In the genomic region with DNA sequence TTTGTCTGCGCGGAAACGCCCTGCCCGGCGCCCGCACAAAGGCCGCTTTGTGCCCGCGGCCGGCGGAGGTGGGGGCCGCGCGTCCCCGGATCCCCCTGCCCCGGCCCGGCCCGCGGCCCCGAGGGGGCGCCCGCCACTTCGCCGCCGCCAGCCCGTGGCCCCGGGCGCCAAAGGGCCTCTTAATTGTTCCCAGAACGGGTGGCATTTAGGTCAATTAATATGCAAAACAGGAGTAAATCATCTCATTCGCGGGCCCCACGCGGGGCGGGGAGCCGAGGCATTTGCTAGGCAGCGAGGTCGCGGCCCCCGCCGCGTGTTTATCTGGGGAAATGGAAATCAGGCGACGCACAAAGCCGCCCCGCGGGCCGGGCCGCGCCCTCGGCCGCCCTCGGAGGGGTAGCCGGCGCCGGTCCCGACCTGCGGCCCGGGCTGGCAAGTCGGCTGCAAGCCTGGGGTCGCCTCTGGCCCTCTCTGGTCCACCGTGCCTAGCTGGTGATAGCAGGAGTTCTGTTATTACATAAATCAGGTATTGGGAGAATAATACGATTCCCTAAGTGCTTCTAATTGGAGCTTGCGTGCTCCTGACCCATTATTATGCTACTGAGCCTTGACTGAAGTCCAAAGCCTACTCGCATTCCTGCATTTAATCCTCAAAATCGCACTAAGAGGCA, we compare ENCODE assay signal across 15 cellular contexts.
DNase-seq lines count a peak whose midpoint lies in the region; TF ChIP-seq lines count a peak whose summit lies in the region.
"Had no signal": no experiment of that assay in that cellular context is flagged by ENCODE, and none has a peak within 500 bp of the region (broad histone marks: within the 10 kb centered on the region; RNA-seq: fewer than 3 reads in every experiment).

No MANE protein-coding gene starts in this region.

- H3K79me2 ChIP-seq in neural cell (replicated peaks; ENCODE audit: insufficient read depth, low read length) (no peaks in the 10 kb centered on the region), PC-9 (ENCODE audit: low read depth) (no peaks in the 10 kb centered on the region)

- H3K4me2 ChIP-seq in BLaER1 treated with 17β-estradiol and CSF1 and Interleukin-3, amounts not matched to agents 10 nM and 100 nM = peak overlapping the region; percentile 82 to 96 (median 90)
- H3K4me2 ChIP-seq in neural cell (ENCODE audit: low read length) (no peak overlapping the region), PC-9 (no peak overlapping the region)

- peak overlapping the region; percentile 20 to 68 (median 58); a peak in 18 of 22 replicates for H3K9ac ChIP-seq in BLaER1 treated with 17β-estradiol and CSF1 and Interleukin-3, amounts not matched to agents 10 nM and 100 nM
- no peak overlapping the region for H3K9ac ChIP-seq in neural cell (ENCODE audit: low read length)

- H3F3A ChIP-seq in neural cell (ENCODE audit: insufficient read depth, low read length, poor library complexity, severe bottlenecking) (no peaks in the 10 kb centered on the region), PC-9 (ENCODE audit: insufficient read depth, low read depth) (peaks cover 8% of the 10 kb centered on the region)

- H3K4me1 ChIP-seq in BLaER1 treated with 17β-estradiol and CSF1 and Interleukin-3, amounts not matched to agents 10 nM and 100 nM = peaks cover 14 to 38% (median 25%) of the 10 kb centered on the region in 10 experiments; a peak in 19 of 20 replicates
- peaks cover 11% of the 10 kb centered on the region for H3K4me1 ChIP-seq in left ventricle myocardium inferior
- peaks cover 17% of the 10 kb centered on the region for H3K4me1 ChIP-seq in PC-9 (replicated peaks; ENCODE audit: insufficient read depth)
- no peaks in the 10 kb centered on the region for H3K4me1 ChIP-seq in SJCRH30
- H3K4me1 ChIP-seq: gastrocnemius medialis had no signal

- H2AFZ ChIP-seq in neural cell (ENCODE audit: low read depth, low read length) = no peak overlapping the region
- H2AFZ ChIP-seq in PC-9 = no peak overlapping the region

- DNase-seq in NCI-H526 treated with DMSO at 0.1 percent for 48 hours (lab: John Stamatoyannopoulos, UW) = peak; percentile 38
- DNase-seq in left ventricle myocardium inferior = no peak
- DNase-seq in NCI-H82 (lab: John Stamatoyannopoulos, UW) = no peak
- no peak for DNase-seq in PC-9
- no peak for DNase-seq in HCEC 1CT
- no peak for DNase-seq in SJCRH30
- DNase-seq: activated CD4-positive, alpha-beta memory T cell treated with anti-CD3 and anti-CD28 coated beads, Interleukin-2, amount 10 ng/mL, durations not matched to agents 7 days and 5 days; DND-41; effector memory CD8-positive, alpha-beta T cell; gastrocnemius medialis; naive thymus-derived CD8-positive, alpha-beta T cell; NCI-H2227 treated with DMSO at 0.1 percent for 48 hours; tibial artery had no signal

- CTCF ChIA-PET in PC-9 (lab: Charles Lee) = no interaction called here

- H3K27ac ChIP-seq in BLaER1 treated with 17β-estradiol and CSF1 and Interleukin-3, amounts not matched to agents 10 nM and 100 nM = peak overlapping the region in 7 of 11 experiments; percentile 27 to 51 (median 45); a peak in 9 of 22 replicates
- H3K27ac ChIP-seq in left ventricle myocardium inferior (replicated peaks) (no peak overlapping the region), neural cell (ENCODE audit: low read length) (no peak overlapping the region), PC-9 (no peak overlapping the region), SJCRH30 (no peak overlapping the region)
- H3K27ac ChIP-seq: gastrocnemius medialis, tibial artery had no signal

- peaks cover 15 to 36% (median 25%) of the 10 kb centered on the region in 11 experiments; a peak in 21 of 22 replicates for H3K9me3 ChIP-seq in BLaER1 treated with 17β-estradiol and CSF1 and Interleukin-3, amounts not matched to agents 10 nM and 100 nM (replicated peaks in 1 of 11)
- peaks cover 15% of the 10 kb centered on the region for H3K9me3 ChIP-seq in left ventricle myocardium inferior (replicated peaks)
- H3K9me3 ChIP-seq in neural cell (ENCODE audit: low read length) = peaks cover 4% of the 10 kb centered on the region
- H3K9me3 ChIP-seq in PC-9 (ENCODE audit: insufficient read depth, low read depth) = peaks cover 14% of the 10 kb centered on the region
- H3K9me3 ChIP-seq in SJCRH30 (replicated peaks) = no peaks in the 10 kb centered on the region
- H3K9me3 ChIP-seq: gastrocnemius medialis, tibial artery had no signal

- TF ChIP-seq RAD21 in neural cell (conservative IDR thresholded peaks at IDR 0.05) = no peak

- peak overlapping the region; percentile 20 to 64 (median 48) for H3K4me3 ChIP-seq in BLaER1 treated with 17β-estradiol and CSF1 and Interleukin-3, amounts not matched to agents 10 nM and 100 nM
- peak overlapping the region; percentile 50 for H3K4me3 ChIP-seq in left ventricle myocardium inferior
- peak overlapping the region; percentile 41 for H3K4me3 ChIP-seq in neural cell (ENCODE audit: low read length)
- H3K4me3 ChIP-seq in PC-9 = no peak overlapping the region
- H3K4me3 ChIP-seq in SJCRH30 = no peak overlapping the region
- H3K4me3 ChIP-seq: gastrocnemius medialis, tibial artery had no signal

- H4K20me1 ChIP-seq in BLaER1 treated with 17β-estradiol and CSF1 and Interleukin-3, amounts not matched to agents 10 nM and 100 nM = no peaks in the 10 kb centered on the region; a peak in 1 of 22 replicates
- H4K20me1 ChIP-seq in neural cell (ENCODE audit: insufficient read depth) (no peaks in the 10 kb centered on the region), PC-9 (ENCODE audit: insufficient read depth) (no peaks in the 10 kb centered on the region)

- TF ChIP-seq CTCF in left ventricle myocardium inferior (IDR thresholded peaks at IDR 0.05; ENCODE audit: borderline replicate concordance) = peak; percentile 21
- TF ChIP-seq CTCF in neural cell (IDR thresholded peaks at IDR 0.05; ENCODE audit: poor library complexity, severe bottlenecking) = no peak
- no peak for TF ChIP-seq CTCF in PC-9 (conservative IDR thresholded peaks at IDR 0.05)

- intact Hi-C loops in left ventricle myocardium inferior (cut with micrococcal nuclease) = no loop called here
- intact Hi-C loops in PC-9 (cut with micrococcal nuclease; ENCODE audit: unreplicated experiment) = no loop called here

- H3K27me3 ChIP-seq in BLaER1 treated with 17β-estradiol and CSF1 and Interleukin-3, amounts not matched to agents 10 nM and 100 nM = peaks cover 31 to 45% (median 38%) of the 10 kb centered on the region in 11 experiments
- H3K27me3 ChIP-seq in left ventricle myocardium inferior (ENCODE audit: low read depth) = peaks cover 44% of the 10 kb centered on the region
- H3K27me3 ChIP-seq in neural cell (ENCODE audit: insufficient read depth, low read depth, low read length) = peaks cover 73% of the 10 kb centered on the region
- no peaks in the 10 kb centered on the region for H3K27me3 ChIP-seq in PC-9 (ENCODE audit: insufficient read depth, low read depth)
- no peaks in the 10 kb centered on the region for H3K27me3 ChIP-seq in SJCRH30

- H3K36me3 ChIP-seq in BLaER1 treated with 17β-estradiol and CSF1 and Interleukin-3, amounts not matched to agents 10 nM and 100 nM = no peaks in the 10 kb centered on the region
- no peaks in the 10 kb centered on the region for H3K36me3 ChIP-seq in left ventricle myocardium inferior
- H3K36me3 ChIP-seq in neural cell (ENCODE audit: insufficient read depth, low read length) = no peaks in the 10 kb centered on the region
- no peaks in the 10 kb centered on the region for H3K36me3 ChIP-seq in PC-9 (ENCODE audit: low read depth)
- H3K36me3 ChIP-seq in SJCRH30 = no peaks in the 10 kb centered on the region
- H3K36me3 ChIP-seq: gastrocnemius medialis, tibial artery had no signal

- H3K9me2 ChIP-seq in neural cell (ENCODE audit: insufficient read depth, low read length) (no peaks in the 10 kb centered on the region), PC-9 (ENCODE audit: insufficient read depth) (no peaks in the 10 kb centered on the region)

- no peak for TF ChIP-seq EP300 in neural cell (conservative IDR thresholded peaks at IDR 0.05; ENCODE audit: poor library complexity, severe bottlenecking)

- no TSS peak for BruUV-seq in PC-9 (replicated peaks; lab: Mats Ljungman, UMichigan)

- POLR2A ChIA-PET in PC-9 (lab: Charles Lee; ENCODE audit: unreplicated experiment) = no interaction called here

TF ChIP-seq in neural cell, 6 proteins besides CTCF, POLR2A, EP300 and RAD21:
- TF ChIP-seq EZH2 (IDR thresholded peaks at IDR 0.05; ENCODE audit: borderline replicate concordance, insufficient read depth, low read length, poor library complexity, severe bottlenecking) (no peak), POLR2AphosphoS5 (IDR thresholded peaks at IDR 0.05) (no peak), MXI1 (conservative IDR thresholded peaks at IDR 0.05; ENCODE audit: poor library complexity, severe bottlenecking) (no peak), TAF1 (IDR thresholded peaks at IDR 0.05; ENCODE audit: low read depth) (no peak)

Comparison
In these comparisons a context has a peak if more than half of its experiments do, and no peak if none do; other contexts are left out.
1. H3K27ac ChIP-seq: peak in BLaER1 treated with 17β-estradiol and CSF1 and Interleukin-3, amounts not matched to agents 10 nM and 100 nM (7 of 11); none in left ventricle myocardium inferior (single experiment), neural cell (single experiment), PC-9 (single experiment) and SJCRH30 (single experiment).
2. H3K4me2 ChIP-seq: peak in BLaER1 treated with 17β-estradiol and CSF1 and Interleukin-3, amounts not matched to agents 10 nM and 100 nM (11 of 11); none in neural cell (single experiment) and PC-9 (single experiment).
3. H3K4me3 ChIP-seq: peak in BLaER1 treated with 17β-estradiol and CSF1 and Interleukin-3, amounts not matched to agents 10 nM and 100 nM (10 of 10), left ventricle myocardium inferior (single experiment) and neural cell (single experiment); none in PC-9 (single experiment) and SJCRH30 (single experiment).